Comparison of ENCODE assay signal across 18 cellular contexts in the genomic region with DNA sequence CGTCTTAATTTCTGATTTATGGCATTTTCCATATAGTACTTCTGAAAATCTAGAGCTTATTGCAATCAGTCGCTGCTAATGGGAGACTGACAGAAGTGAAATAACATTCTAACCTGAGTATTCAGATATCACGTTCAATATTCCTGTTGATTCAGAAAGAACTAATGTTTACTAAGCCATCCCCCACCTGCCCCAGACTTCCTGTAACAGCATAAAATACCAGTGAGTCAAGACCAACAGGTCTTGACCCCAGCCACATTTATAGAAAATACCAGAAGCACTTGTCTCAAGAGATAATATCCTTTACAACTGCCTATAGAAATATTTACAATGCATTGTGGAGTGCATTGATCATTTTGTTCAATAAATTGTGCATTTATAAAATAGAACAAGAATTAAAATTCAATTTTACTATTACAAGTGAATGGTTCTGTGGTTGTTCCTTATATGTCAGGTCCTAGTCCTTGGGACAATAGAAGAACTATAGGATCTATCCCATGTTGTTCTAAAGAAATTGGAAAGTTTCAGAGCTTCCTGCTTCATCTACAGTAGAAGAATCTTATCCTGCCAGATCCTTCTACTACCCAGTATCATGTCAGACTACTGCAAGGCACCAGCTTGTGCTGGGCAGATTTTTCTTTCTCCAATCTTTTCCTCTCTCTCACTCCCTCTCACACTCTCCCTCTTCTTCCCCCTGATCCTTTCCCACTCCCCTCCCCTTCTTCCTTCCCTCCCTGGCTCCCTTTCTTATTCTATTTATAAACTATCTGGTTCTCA.
DNase-seq lines count a peak whose midpoint lies in the region; ATAC-seq, FAIRE-seq and TF ChIP-seq lines count a peak whose summit lies in the region.
"Had no signal": no experiment of that assay in that cellular context is flagged by ENCODE, and none has a peak within 500 bp of the region (broad histone marks: within the 10 kb centered on the region; RNA-seq: fewer than 3 reads in every experiment).

No MANE protein-coding gene starts in this region.

- H3K4me3 ChIP-seq in parathyroid adenoma (ENCODE audit: low read depth, low read length) = no peak overlapping the region
- no peak overlapping the region for H3K4me3 ChIP-seq in thyroid gland (replicated peaks in 1 of 3)
- H3K4me3 ChIP-seq: left lung, Peyer's patch, skin epidermis, stomach had no signal

- H3K9me3 ChIP-seq in parathyroid adenoma (ENCODE audit: control insufficient read depth, low read length) (no peaks in the 10 kb centered on the region), thyroid gland (no peaks in the 10 kb centered on the region)
- H3K9me3 ChIP-seq: left lung, Peyer's patch, stomach had no signal

- no peak for FAIRE-seq in H54 (lab: Jason Lieb, UNC)

- intact Hi-C loops in thyroid gland (cut with DNase I) = no loop called here

- WGBS in thyroid gland, 2 donors = 80 to 87% methylated on average over 3 of the region's 3 CpGs

- H2AFZ ChIP-seq in parathyroid adenoma = no peak overlapping the region

- H3K4me1 Mint-ChIP-seq in HFFc6 (ENCODE audit: low read depth) = peaks cover 25% of the 10 kb centered on the region

- no peak overlapping the region for H3K4me2 ChIP-seq in parathyroid adenoma (ENCODE audit: low read length)

- H3K9ac ChIP-seq in parathyroid adenoma = no peak overlapping the region

- no peaks in the 10 kb centered on the region for H3K9me3 Mint-ChIP-seq in HFFc6
- H3K9me3 Mint-ChIP-seq: activated T-cell treated with anti-CD3 and anti-CD28 coated beads, Interleukin-2, amount 50 U/mL, for 72 hours; natural killer cell treated with Interleukin-12 subunit alpha and Interleukin-12 subunit beta and Interleukin-15 and Interleukin-18, amount 100 ng/mL, for 72 hours had no signal

- H3K79me2 ChIP-seq in parathyroid adenoma = no peaks in the 10 kb centered on the region

- ATAC-seq in GM18505 (IDR thresholded peaks at IDR 0.05; ENCODE audit: unreplicated experiment) = no peak
- ATAC-seq: activated T-cell treated with anti-CD3 and anti-CD28 coated beads, Interleukin-2, amount 50 U/mL, for 72 hours; left lung; natural killer cell treated with Interleukin-12 subunit alpha and Interleukin-12 subunit beta and Interleukin-15 and Interleukin-18, amount 100 ng/mL, for 72 hours had no signal

- TF ChIP-seq POLR2A in thyroid gland (IDR thresholded peaks at IDR 0.05) = no peak
- TF ChIP-seq POLR2A in GM18505 (IDR thresholded peaks at IDR 0.05; ENCODE audit: borderline replicate concordance, extremely low read depth, insufficient read depth, insufficient read length) = no peak
- TF ChIP-seq POLR2A in H54 (IDR thresholded peaks at IDR 0.05; ENCODE audit: low read depth, low read length) = no peak

- no peak overlapping the region for H3K4me3 Mint-ChIP-seq in HFFc6
- H3K4me3 Mint-ChIP-seq: activated T-cell treated with anti-CD3 and anti-CD28 coated beads, Interleukin-2, amount 50 U/mL, for 72 hours; natural killer cell treated with Interleukin-12 subunit alpha and Interleukin-12 subunit beta and Interleukin-15 and Interleukin-18, amount 100 ng/mL, for 72 hours had no signal

- peak; percentile 4 for DNase-seq in HFFc6
- DNase-seq in NCI-H748 (lab: John Stamatoyannopoulos, UW; ENCODE audit: unreplicated experiment) = peak; percentile 93
- DNase-seq in dermis microvascular lymphatic vessel endothelial cell (ENCODE audit: low read depth in 2 of 2) = peak; percentile 79 to 97
- no peak for DNase-seq in thyroid gland
- DNase-seq in H54 (ENCODE audit: insufficient read length, low spot score) = no peak
- DNase-seq: activated CD4-positive, alpha-beta T cell treated with anti-CD3 and anti-CD28 coated beads, Interleukin-2, amount 50 U/mL, for 1 hour; activated T-cell treated with anti-CD3 and anti-CD28 coated beads, Interleukin-2, amount 50 U/mL, for 72 hours; amniotic stem cell; left lung; NCI-H226; Peyer's patch; stomach; T-helper 2 cell had no signal

- peak overlapping the region; percentile 17 for H3K27ac ChIP-seq in parathyroid adenoma
- H3K27ac ChIP-seq in thyroid gland = no peak overlapping the region
- H3K27ac ChIP-seq: HL-60, Peyer's patch, stomach had no signal

- TF ChIP-seq CTCF in HFFc6 (IDR thresholded peaks at IDR 0.05) (no peak), parathyroid adenoma (IDR thresholded peaks at IDR 0.05) (no peak), thyroid gland (IDR thresholded peaks at IDR 0.05) (no peak)

- H3K4me1 ChIP-seq in parathyroid adenoma (peaks cover 6% of the 10 kb centered on the region), thyroid gland (peaks cover 13 to 25% of the 10 kb centered on the region in 2 donors)

- H3K27ac Mint-ChIP-seq in HFFc6 = no peak overlapping the region
- H3K27ac Mint-ChIP-seq: activated T-cell treated with anti-CD3 and anti-CD28 coated beads, Interleukin-2, amount 50 U/mL, for 72 hours; natural killer cell treated with Interleukin-12 subunit alpha and Interleukin-12 subunit beta and Interleukin-15 and Interleukin-18, amount 100 ng/mL, for 72 hours had no signal

- no peaks in the 10 kb centered on the region; the same call in 1 of the 2 replicates for H3K27me3 Mint-ChIP-seq in HFFc6 (ENCODE audit: insufficient read depth)

- H3K36me3 ChIP-seq in parathyroid adenoma (ENCODE audit: control insufficient read depth, insufficient read depth, low read length) (no peaks in the 10 kb centered on the region), thyroid gland (no peaks in the 10 kb centered on the region)
- H3K36me3 ChIP-seq: left lung, Peyer's patch, stomach had no signal

- H3K27me3 ChIP-seq in parathyroid adenoma (ENCODE audit: control insufficient read depth, insufficient read depth, low read length) (no peaks in the 10 kb centered on the region), thyroid gland (no peaks in the 10 kb centered on the region)
- H3K27me3 ChIP-seq: left lung, Peyer's patch, stomach had no signal

- no peaks in the 10 kb centered on the region for H3K36me3 Mint-ChIP-seq in HFFc6 (ENCODE audit: low read depth)
- H3K36me3 Mint-ChIP-seq: natural killer cell treated with Interleukin-12 subunit alpha and Interleukin-12 subunit beta and Interleukin-15 and Interleukin-18, amount 100 ng/mL, for 72 hours had no signal

Comparison
In these comparisons a context has a peak if more than half of its experiments do, and no peak if none do; other contexts are left out.
1. DNase-seq: peak in HFFc6 (single experiment), NCI-H748 (single experiment) and dermis microvascular lymphatic vessel endothelial cell (2 of 2); none in thyroid gland (0 of 2) and H54 (single experiment).